ENCODE assay signal across 12 cellular contexts in genomic region chr11:132864811-132865576, GRCh38.
"Had no signal": no experiment of that assay in that cellular context is flagged by ENCODE, and none has a peak within 500 bp of the region (broad histone marks: within the 10 kb centered on the region; RNA-seq: fewer than 3 reads in every experiment).

No MANE protein-coding gene starts in this region.

- H3K4me1 ChIP-seq: gastroesophageal sphincter, sigmoid colon, transverse colon had no signal

- H3K27ac ChIP-seq: gastroesophageal sphincter, hepatocyte, sigmoid colon, transverse colon had no signal

- H3K27me3 ChIP-seq: hepatocyte, sigmoid colon, transverse colon had no signal

- H3K4me3 ChIP-seq: gastroesophageal sphincter, hepatocyte, sigmoid colon, transverse colon had no signal

- H3K36me3 ChIP-seq: gastroesophageal sphincter, sigmoid colon, transverse colon had no signal

- DNase-seq: activated naive CD4-positive, alpha-beta T cell treated with anti-CD3 and anti-CD28 coated beads for 36 hours; central memory CD4-positive, alpha-beta T cell; effector memory CD8-positive, alpha-beta T cell; sigmoid colon; stimulated activated CD4-positive, alpha-beta T cell treated with anti-CD3 and anti-CD28 coated beads, Interleukin-2, amount 100 ng/mL, for 24 hours; stimulated activated naive CD4-positive, alpha-beta T cell; substantia nigra; SW 1271; transverse colon had no signal

- H3K9me3 ChIP-seq: gastroesophageal sphincter, sigmoid colon, transverse colon had no signal

- H2AFZ ChIP-seq: hepatocyte had no signal

- H3K4me2 ChIP-seq: hepatocyte had no signal

- ATAC-seq: effector memory CD8-positive, alpha-beta T cell; gastroesophageal sphincter; left lobe of liver had no signal
